8 cellular contexts compared by ENCODE assay signal in the genomic region with DNA sequence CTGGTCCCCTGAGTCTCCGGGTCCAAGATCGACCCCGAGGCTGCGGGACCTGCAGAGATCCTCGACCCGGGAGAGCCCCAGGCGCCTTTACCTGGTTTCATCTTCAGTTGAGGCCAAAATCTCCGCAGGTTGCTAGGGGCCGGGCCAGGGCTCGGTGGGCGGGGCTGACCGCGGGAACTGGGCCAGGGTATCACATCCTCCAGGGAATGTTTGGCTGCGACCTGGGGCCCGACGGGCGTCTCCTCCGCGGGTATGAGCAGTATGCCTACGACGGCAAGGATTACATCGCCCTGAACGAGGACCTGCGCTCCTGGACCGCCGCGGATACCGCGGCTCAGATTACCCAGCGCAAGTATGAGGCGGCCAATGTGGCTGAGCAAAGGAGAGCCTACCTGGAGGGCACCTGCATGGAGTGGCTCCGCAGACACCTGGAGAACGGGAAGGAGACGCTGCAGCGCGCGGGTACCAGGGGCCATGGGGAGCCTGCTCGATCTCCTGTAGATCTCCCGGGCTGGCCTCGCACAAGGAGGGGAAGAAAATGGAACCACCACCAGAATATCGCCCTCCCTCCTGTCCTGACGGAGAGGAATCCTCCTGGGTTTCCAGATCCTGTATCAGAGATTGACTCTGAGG. TPM values are rescaled to one million over a fixed set of nuclear protein-coding genes. Genes with fewer than 3 reads are reported as not detected.
DNase-seq lines count a peak whose midpoint lies in the region; ATAC-seq and TF ChIP-seq lines count a peak whose summit lies in the region.

No MANE protein-coding gene starts in this region.

- H3K27ac Mint-ChIP-seq in activated CD4-positive, alpha-beta T cell treated with anti-CD3 and anti-CD28 coated beads, Interleukin-2, amount 10 ng/mL, durations not matched to agents 7 days and 5 days = no peak overlapping the region
- H3K27ac Mint-ChIP-seq in nephron progenitor cell = no peak overlapping the region

- peaks cover 30% of the 10 kb centered on the region for H3K27me3 Mint-ChIP-seq in activated CD4-positive, alpha-beta T cell treated with anti-CD3 and anti-CD28 coated beads, Interleukin-2, amount 10 ng/mL, durations not matched to agents 7 days and 5 days
- peaks cover 81% of the 10 kb centered on the region for H3K27me3 Mint-ChIP-seq in nephron progenitor cell (ENCODE audit: low read depth, poor library complexity)

- CTCF ChIA-PET in activated CD4-positive, alpha-beta T cell treated with anti-CD3 and anti-CD28 coated beads, Interleukin-2, amount 10 ng/mL, durations not matched to agents 7 days and 5 days (lab: Charles Lee) = no interaction called here

- H3K36me3 Mint-ChIP-seq in activated CD4-positive, alpha-beta T cell treated with anti-CD3 and anti-CD28 coated beads, Interleukin-2, amount 10 ng/mL, durations not matched to agents 7 days and 5 days (ENCODE audit: low read depth) = peaks cover 3% of the 10 kb centered on the region
- H3K36me3 Mint-ChIP-seq in nephron progenitor cell (ENCODE audit: low read depth) = peaks cover 25% of the 10 kb centered on the region

- ATAC-seq in esophagus mucosa (peak; percentile 8), GM19351 (IDR thresholded peaks at IDR 0.05; ENCODE audit: unreplicated experiment) (no peak)

- peaks cover 12% of the 10 kb centered on the region for H3K4me1 Mint-ChIP-seq in activated CD4-positive, alpha-beta T cell treated with anti-CD3 and anti-CD28 coated beads, Interleukin-2, amount 10 ng/mL, durations not matched to agents 7 days and 5 days
- H3K4me1 Mint-ChIP-seq in nephron progenitor cell = peaks cover 19% of the 10 kb centered on the region

- H3K9me3 Mint-ChIP-seq in activated CD4-positive, alpha-beta T cell treated with anti-CD3 and anti-CD28 coated beads, Interleukin-2, amount 10 ng/mL, durations not matched to agents 7 days and 5 days = no peaks in the 10 kb centered on the region
- H3K9me3 Mint-ChIP-seq in nephron progenitor cell = no peaks in the 10 kb centered on the region

- POLR2A ChIA-PET in activated CD4-positive, alpha-beta T cell treated with anti-CD3 and anti-CD28 coated beads, Interleukin-2, amount 10 ng/mL, durations not matched to agents 7 days and 5 days (lab: Charles Lee) = no interaction called here

- peak overlapping the region; percentile 36 for H3K4me3 Mint-ChIP-seq in activated CD4-positive, alpha-beta T cell treated with anti-CD3 and anti-CD28 coated beads, Interleukin-2, amount 10 ng/mL, durations not matched to agents 7 days and 5 days
- H3K4me3 Mint-ChIP-seq in nephron progenitor cell = peak overlapping the region; percentile 59

- DNase-seq in DMS79 (lab: John Stamatoyannopoulos, UW) (peak; percentile 48), nephron progenitor cell (peak; percentile 52), NOMO-1 treated with dmso at 0.1 percent for 144 hours (lab: John Stamatoyannopoulos, UW; ENCODE audit: unreplicated experiment) (no peak), NCI-H146 treated with DMSO at 0.1 percent for 48 hours (lab: John Stamatoyannopoulos, UW; ENCODE audit: unreplicated experiment) (no peak), 8988T (no peak)
- DNase-seq in activated CD4-positive, alpha-beta T cell treated with anti-CD3 and anti-CD28 coated beads, Interleukin-2, amount 10 ng/mL, durations not matched to agents 7 days and 5 days = no peak

- TF ChIP-seq CTCF in nephron progenitor cell (IDR thresholded peaks at IDR 0.05) = no peak

RNA-seq across cellular contexts. Expression of a gene that starts 53.8 kb away (rescaled TPM):
- total RNA-seq in activated CD4-positive, alpha-beta T cell treated with anti-CD3 and anti-CD28 coated beads, Interleukin-2, amount 10 ng/mL, durations not matched to agents 7 days and 5 days = 10 to 100 TPM; 52.9 to 59.1 TPM
- total RNA-seq in esophagus mucosa = 33.1 TPM

RNA-seq across cellular contexts. Expression of a gene that starts 59.8 kb away (rescaled TPM):
- 10 to 100 TPM; 57.9 to 73.7 TPM for total RNA-seq in activated CD4-positive, alpha-beta T cell treated with anti-CD3 and anti-CD28 coated beads, Interleukin-2, amount 10 ng/mL, durations not matched to agents 7 days and 5 days
- total RNA-seq in esophagus mucosa = 46.3 TPM

Comparison
In these comparisons a context has a peak if more than half of its experiments do, and no peak if none do; other contexts are left out.
1. DNase-seq: peak in DMS79 (single experiment) and nephron progenitor cell (single experiment); none in activated CD4-positive, alpha-beta T cell treated with anti-CD3 and anti-CD28 coated beads, Interleukin-2, amount 10 ng/mL, durations not matched to agents 7 days and 5 days (single experiment), NOMO-1 treated with dmso at 0.1 percent for 144 hours (single experiment), NCI-H146 treated with DMSO at 0.1 percent for 48 hours (single experiment) and 8988T (single experiment).